Comparison of ENCODE assay signal across 8 cellular contexts in the genomic region with DNA sequence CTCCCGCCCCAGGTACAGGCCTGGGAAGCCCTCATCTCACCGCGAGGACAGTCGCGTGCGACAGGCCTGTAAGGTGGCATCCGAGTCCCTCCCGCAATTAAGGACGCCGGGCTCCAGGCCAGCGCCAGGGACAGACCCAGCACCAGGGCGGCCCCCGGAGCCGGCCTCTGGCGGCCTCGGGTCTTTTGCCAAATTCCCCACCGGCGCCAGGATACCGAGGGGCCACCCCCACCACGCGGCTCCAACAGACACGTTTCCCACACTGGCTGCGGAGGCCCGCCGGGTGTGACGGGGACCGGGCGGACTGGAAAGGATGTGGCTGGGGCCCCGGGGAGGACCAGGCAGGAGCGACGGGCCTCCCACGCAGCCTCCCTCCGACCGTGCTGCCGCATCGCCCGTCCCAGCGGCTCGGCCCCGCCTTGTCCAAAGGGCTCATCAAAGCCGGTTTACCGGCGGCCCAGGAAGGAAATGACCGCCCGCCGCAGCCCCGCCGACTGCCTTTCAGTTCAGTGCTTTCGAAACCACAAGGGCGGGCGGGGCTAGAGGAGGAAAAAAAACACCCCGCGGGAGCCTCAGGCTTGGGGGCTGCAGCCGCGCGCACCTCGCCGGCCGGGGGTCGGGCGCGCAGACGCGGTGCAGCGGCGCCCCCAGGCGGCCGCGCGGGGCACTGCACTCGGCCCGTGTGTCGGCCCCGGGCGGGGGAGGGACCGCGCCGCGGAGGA. TPM values are rescaled to one million over a fixed set of nuclear protein-coding genes. Genes with fewer than 3 reads are reported as not detected.
DNase-seq lines count a peak whose midpoint lies in the region; ATAC-seq and TF ChIP-seq lines count a peak whose summit lies in the region.

No MANE protein-coding gene starts in this region.

- H3K9me3 Mint-ChIP-seq in activated naive CD8-positive, alpha-beta T cell treated with anti-CD3 and anti-CD28 coated beads, Interleukin-2, amount 10 ng/mL, durations not matched to agents 7 days and 5 days = no peaks in the 10 kb centered on the region
- H3K9me3 Mint-ChIP-seq in type B pancreatic cell = no peaks in the 10 kb centered on the region

- H3K4me3 ChIP-seq in GM12865 (ENCODE audit: low read depth, low read length) (peak overlapping the region; percentile 62), NB4 (ENCODE audit: low read depth, low read length) (peak overlapping the region; percentile 68)

- DNase-seq in GM12865 (ENCODE audit: low read depth) (peak; percentile 97), NB4 (ENCODE audit: low read depth) (peak; percentile 99), SKM-1 treated with dmso at 0.1 percent for 144 hours (lab: John Stamatoyannopoulos, UW; ENCODE audit: unreplicated experiment) (peak; percentile 91), cardiac septum (ENCODE audit: low spot score) (peak; percentile 94), posterior cingulate gyrus (peak; percentile 59 to 96 (median 78)), type B pancreatic cell (ENCODE audit: extremely low spot score, unreplicated experiment) (peak; percentile 94)
- DNase-seq in activated naive CD8-positive, alpha-beta T cell treated with anti-CD3 and anti-CD28 coated beads, Interleukin-2, amount 10 ng/mL, durations not matched to agents 7 days and 5 days = peak; percentile 94

- intact Hi-C loops in cardiac septum (cut with DNase I) = loop anchor here (2.0 to 5.0 kb wide), 4 partner anchors 137 to 587 kb away; a partner anchor contains a TSS
- intact Hi-C loops in posterior cingulate gyrus (cut with DNase I) = loop anchor here (1.0 to 10.0 kb wide), 4 partner anchors 107 to 574 kb away; a partner anchor contains a TSS

- POLR2A ChIA-PET in activated naive CD8-positive, alpha-beta T cell treated with anti-CD3 and anti-CD28 coated beads, Interleukin-2, amount 10 ng/mL, durations not matched to agents 7 days and 5 days (lab: Charles Lee) = interaction anchor here (1.1 kb wide), 1 partner anchor 110 kb away, joined by 4 read pairs; no protein-coding TSS in a partner anchor

- H3K27me3 Mint-ChIP-seq in activated naive CD8-positive, alpha-beta T cell treated with anti-CD3 and anti-CD28 coated beads, Interleukin-2, amount 10 ng/mL, durations not matched to agents 7 days and 5 days = no peaks in the 10 kb centered on the region
- H3K27me3 Mint-ChIP-seq in type B pancreatic cell = no peaks in the 10 kb centered on the region

- H3K4me1 Mint-ChIP-seq in activated naive CD8-positive, alpha-beta T cell treated with anti-CD3 and anti-CD28 coated beads, Interleukin-2, amount 10 ng/mL, durations not matched to agents 7 days and 5 days = peaks cover 15% of the 10 kb centered on the region
- peaks cover 30% of the 10 kb centered on the region for H3K4me1 Mint-ChIP-seq in type B pancreatic cell (ENCODE audit: unreplicated experiment)

- H3K4me3 Mint-ChIP-seq in activated naive CD8-positive, alpha-beta T cell treated with anti-CD3 and anti-CD28 coated beads, Interleukin-2, amount 10 ng/mL, durations not matched to agents 7 days and 5 days = peak overlapping the region; percentile 23
- H3K4me3 Mint-ChIP-seq in type B pancreatic cell = peak overlapping the region; percentile 80

- peak; percentile 45 for TF ChIP-seq POLR2A in NB4 (IDR thresholded peaks at IDR 0.05; ENCODE audit: extremely low read depth, insufficient read length)

- H3K27ac Mint-ChIP-seq in activated naive CD8-positive, alpha-beta T cell treated with anti-CD3 and anti-CD28 coated beads, Interleukin-2, amount 10 ng/mL, durations not matched to agents 7 days and 5 days = no peak overlapping the region
- no peak overlapping the region for H3K27ac Mint-ChIP-seq in type B pancreatic cell

- peak; percentile 71 for ATAC-seq in HG02571 (IDR thresholded peaks at IDR 0.05; ENCODE audit: unreplicated experiment)
- ATAC-seq in activated naive CD8-positive, alpha-beta T cell treated with anti-CD3 and anti-CD28 coated beads, Interleukin-2, amount 10 ng/mL, durations not matched to agents 7 days and 5 days (ENCODE audit: low read depth) = peak; percentile 75

- peak; percentile 75 for TF ChIP-seq CTCF in GM12865 (IDR thresholded peaks at IDR 0.05; ENCODE audit: insufficient read depth, low read depth, low read length, missing control alignments)
- peak; percentile 7 for TF ChIP-seq CTCF in NB4 (IDR thresholded peaks at IDR 0.05; ENCODE audit: low read depth, low read length)
- TF ChIP-seq CTCF in type B pancreatic cell (conservative IDR thresholded peaks at IDR 0.05) = peak; percentile 86

- peaks cover 1% of the 10 kb centered on the region for H3K36me3 Mint-ChIP-seq in activated naive CD8-positive, alpha-beta T cell treated with anti-CD3 and anti-CD28 coated beads, Interleukin-2, amount 10 ng/mL, durations not matched to agents 7 days and 5 days
- peaks cover 3% of the 10 kb centered on the region for H3K36me3 Mint-ChIP-seq in type B pancreatic cell

RNA-seq across cellular contexts. Expression of a gene that starts 11.2 kb away (rescaled TPM):
- total RNA-seq in activated naive CD8-positive, alpha-beta T cell treated with anti-CD3 and anti-CD28 coated beads, Interleukin-2, amount 10 ng/mL, durations not matched to agents 7 days and 5 days = 1 to 10 TPM; 6.8 to 8.3 TPM
- total RNA-seq in cardiac septum = 5.9 TPM
- 10.4 and 27.0 TPM in 2 replicates for total RNA-seq in type B pancreatic cell (ENCODE audit: low replicate concordance)

Comparison
In these comparisons a context has a peak if more than half of its experiments do, and no peak if none do; other contexts are left out.
1. Peak in every context shown above with its lines: DNase-seq, ATAC-seq and H3K4me3 ChIP-seq.
2. CTCF ChIP-seq: peak in every context shown above with its lines; median percentile 86 in type B pancreatic cell; 75 in GM12865; 7 in NB4.